ENCODE assay signal across 17 cellular contexts in genomic region chr6:70864404-70864803, GRCh38.
"Had no signal": no experiment of that assay in that cellular context is flagged by ENCODE, and none has a peak within 500 bp of the region (broad histone marks: within the 10 kb centered on the region; RNA-seq: fewer than 3 reads in every experiment).

No MANE protein-coding gene starts in this region.

- H3K27ac ChIP-seq: adrenal gland, dorsolateral prefrontal cortex, left ventricle myocardium inferior, prostate gland, right lobe of liver, testis, upper lobe of left lung had no signal

- H3K4me1 Mint-ChIP-seq: activated naive CD4-positive, alpha-beta T cell treated with anti-CD3 and anti-CD28 coated beads, Interleukin-2, amount 50 U/mL, for 24 hours; memory B cell had no signal

- DNase-seq: activated CD8-positive, alpha-beta T cell treated with anti-CD3 and anti-CD28 coated beads for 36 hours; activated effector memory CD4-positive, alpha-beta T cell treated with anti-CD3 and anti-CD28 coated beads, Interleukin-2, amount 50 U/mL, for 16 hours; activated T-cell treated with anti-CD3 and anti-CD28 coated beads, Interleukin-2, amount 50 U/mL, for 4 hours; adrenal gland; dorsolateral prefrontal cortex; left ventricle myocardium inferior; natural killer cell; right lobe of liver; T-helper 9 cell; testis; upper lobe of left lung had no signal

- H3K4me2 ChIP-seq: smooth muscle cell had no signal

- H3K4me1 ChIP-seq: adrenal gland, prostate gland, right lobe of liver, testis, upper lobe of left lung had no signal

- H3K27me3 ChIP-seq: adrenal gland, dorsolateral prefrontal cortex, right lobe of liver, testis, upper lobe of left lung had no signal

- H3K36me3 ChIP-seq: adrenal gland, prostate gland had no signal

- H3K9me3 ChIP-seq: adrenal gland, prostate gland, right lobe of liver, testis, upper lobe of left lung had no signal

- H3K9me3 Mint-ChIP-seq: natural killer cell; stimulated activated naive CD8-positive, alpha-beta T cell treated with anti-CD3 and anti-CD28 coated beads, Interleukin-15, Interleukin-2, amounts not matched to agents 100 ng/mL and 50 ng/mL, for 24 hours had no signal

- H3K4me3 Mint-ChIP-seq: activated CD8-positive, alpha-beta T cell treated with anti-CD3 and anti-CD28 coated beads for 36 hours; activated naive CD4-positive, alpha-beta T cell treated with anti-CD3 and anti-CD28 coated beads, Interleukin-2, amount 50 U/mL, for 24 hours; activated T-cell treated with anti-CD3 and anti-CD28 coated beads, Interleukin-2, amount 50 U/mL, for 4 hours; memory B cell; natural killer cell; stimulated activated naive CD8-positive, alpha-beta T cell treated with anti-CD3 and anti-CD28 coated beads, Interleukin-15, Interleukin-2, amounts not matched to agents 100 ng/mL and 50 ng/mL, for 24 hours had no signal

- H3K27me3 Mint-ChIP-seq: activated CD8-positive, alpha-beta T cell treated with anti-CD3 and anti-CD28 coated beads for 36 hours had no signal

- ATAC-seq: activated CD8-positive, alpha-beta T cell treated with anti-CD3 and anti-CD28 coated beads for 36 hours; activated T-cell treated with anti-CD3 and anti-CD28 coated beads, Interleukin-2, amount 50 U/mL, for 4 hours; esophagus mucosa; right lobe of liver had no signal

- H3K27ac Mint-ChIP-seq: activated CD8-positive, alpha-beta T cell treated with anti-CD3 and anti-CD28 coated beads for 36 hours; activated naive CD4-positive, alpha-beta T cell treated with anti-CD3 and anti-CD28 coated beads, Interleukin-2, amount 50 U/mL, for 24 hours; memory B cell; natural killer cell; stimulated activated naive CD8-positive, alpha-beta T cell treated with anti-CD3 and anti-CD28 coated beads, Interleukin-15, Interleukin-2, amounts not matched to agents 100 ng/mL and 50 ng/mL, for 24 hours had no signal

- H3K4me3 ChIP-seq: adrenal gland, dorsolateral prefrontal cortex, left ventricle myocardium inferior, prostate gland, right lobe of liver, smooth muscle cell, testis, upper lobe of left lung had no signal
